In the genomic region with DNA sequence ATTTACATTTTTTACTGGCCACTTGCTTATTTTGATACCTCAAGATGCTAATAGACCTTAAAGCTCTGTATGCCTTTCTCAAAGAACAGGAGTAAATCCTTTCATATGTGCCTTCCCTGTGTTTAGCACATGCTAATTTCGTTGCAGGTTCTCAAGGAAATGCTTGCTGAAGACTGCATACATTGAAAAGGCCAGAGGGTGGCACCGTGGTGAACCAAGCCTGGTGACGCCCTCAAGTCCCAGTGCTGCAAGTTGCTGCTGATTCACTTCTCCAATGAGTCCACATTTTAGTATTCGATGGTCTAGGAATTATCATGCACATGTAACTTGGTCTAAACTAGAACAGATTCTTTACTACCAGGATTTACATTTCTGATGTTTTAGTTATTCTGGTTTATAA, we compare ENCODE assay signal across 9 cellular contexts.
DNase-seq lines count a peak whose midpoint lies in the region; ATAC-seq and TF ChIP-seq lines count a peak whose summit lies in the region.
"Had no signal": no experiment of that assay in that cellular context is flagged by ENCODE, and none has a peak within 500 bp of the region (broad histone marks: within the 10 kb centered on the region; RNA-seq: fewer than 3 reads in every experiment).

No MANE protein-coding gene starts in this region.

- H3K4me1 Mint-ChIP-seq in type B pancreatic cell (ENCODE audit: unreplicated experiment), result no peaks in the 10 kb centered on the region

- no peaks in the 10 kb centered on the region for H3K9me3 ChIP-seq in right atrium auricular region
- H3K9me3 ChIP-seq in gastroesophageal sphincter, result peaks cover 0 to 9% (median 0%) of the 10 kb centered on the region in 3 donors
- H3K9me3 ChIP-seq: esophagus muscularis mucosa had no signal

- no peak for TF ChIP-seq EP300 in gastroesophageal sphincter (IDR thresholded peaks at IDR 0.05)

- H3K36me3 ChIP-seq in right atrium auricular region (no peaks in the 10 kb centered on the region), gastroesophageal sphincter (no peaks in the 10 kb centered on the region)
- H3K36me3 ChIP-seq: esophagus muscularis mucosa had no signal

- peak; percentile 17 to 54 for TF ChIP-seq CTCF in right atrium auricular region (IDR thresholded peaks at IDR 0.05)
- peak; percentile 85 for TF ChIP-seq CTCF in foreskin keratinocyte (conservative IDR thresholded peaks at IDR 0.05)
- TF ChIP-seq CTCF in type B pancreatic cell (conservative IDR thresholded peaks at IDR 0.05), result peak; percentile 57
- TF ChIP-seq CTCF in gastroesophageal sphincter (IDR thresholded peaks at IDR 0.05), result no peak

- intact Hi-C loops in Right ventricle myocardium inferior (cut with DNase I), result loop anchor here (10.0 kb wide), 1 partner anchor 182 kb away; no protein-coding TSS in a partner anchor

- no peak for ATAC-seq in Right ventricle myocardium inferior
- ATAC-seq in foreskin keratinocyte, result peak; percentile 99
- no peak for ATAC-seq in stimulated activated naive CD8-positive, alpha-beta T cell treated with anti-CD3 and anti-CD28 coated beads, Interleukin-15, Interleukin-2, amounts not matched to agents 100 U/mL and 50 U/mL, for 24 hours
- no peak for ATAC-seq in gastroesophageal sphincter

- peaks cover 14% of the 10 kb centered on the region for H3K9me3 Mint-ChIP-seq in type B pancreatic cell

- no peak overlapping the region for H3K27ac Mint-ChIP-seq in type B pancreatic cell

- no peaks in the 10 kb centered on the region for H3K27me3 ChIP-seq in right atrium auricular region
- H3K27me3 ChIP-seq in foreskin keratinocyte, result no peaks in the 10 kb centered on the region
- H3K27me3 ChIP-seq in gastroesophageal sphincter, result no peaks in the 10 kb centered on the region
- H3K27me3 ChIP-seq: esophagus muscularis mucosa had no signal

- no peak for TF ChIP-seq POLR2A in gastroesophageal sphincter (IDR thresholded peaks at IDR 0.05)

- DNase-seq in right atrium auricular region (ENCODE audit: low spot score) (no peak), Right ventricle myocardium inferior (ENCODE audit: missing footprints) (no peak), SK-MEL-5 (ENCODE audit: low read depth, low spot score) (peak; percentile 69), foreskin keratinocyte (peak; percentile 34 to 72), type B pancreatic cell (ENCODE audit: extremely low spot score, unreplicated experiment) (no peak)
- DNase-seq in stimulated activated naive CD8-positive, alpha-beta T cell treated with anti-CD3 and anti-CD28 coated beads, Interleukin-15, Interleukin-2, amounts not matched to agents 100 U/mL and 50 U/mL, for 24 hours, result no peak
- no peak for DNase-seq in effector CD4-positive, alpha-beta T cell

- H3K36me3 Mint-ChIP-seq in type B pancreatic cell, result no peaks in the 10 kb centered on the region

- H3K4me3 Mint-ChIP-seq in type B pancreatic cell, result no peak overlapping the region

- H3K27ac ChIP-seq in right atrium auricular region, result no peak overlapping the region
- no peak overlapping the region for H3K27ac ChIP-seq in foreskin keratinocyte
- no peak overlapping the region for H3K27ac ChIP-seq in gastroesophageal sphincter
- H3K27ac ChIP-seq: esophagus muscularis mucosa had no signal

- in situ Hi-C loops in SK-MEL-5 (cut with HindIII; ENCODE audit: low pct_unique_long_range_greater_than_20kb, low sequenced_read_pairs), result no loop called here

- H3K27me3 Mint-ChIP-seq in type B pancreatic cell, result peaks cover 3% of the 10 kb centered on the region

- H3K4me1 ChIP-seq in right atrium auricular region, result no peaks in the 10 kb centered on the region
- H3K4me1 ChIP-seq in foreskin keratinocyte, result no peaks in the 10 kb centered on the region
- no peaks in the 10 kb centered on the region for H3K4me1 ChIP-seq in gastroesophageal sphincter
- H3K4me1 ChIP-seq: esophagus muscularis mucosa had no signal

- WGBS in gastroesophageal sphincter (ENCODE audit: low coverage in 1 of 2), 2 donors, result 0 to 29% methylated on average over 2 to 3 of the region's 4 CpGs

- H3K4me3 ChIP-seq in right atrium auricular region, result no peak overlapping the region
- H3K4me3 ChIP-seq in gastroesophageal sphincter, result no peak overlapping the region
- H3K4me3 ChIP-seq: esophagus muscularis mucosa had no signal

Comparison
In these comparisons a context has a peak if more than half of its experiments do, and no peak if none do; other contexts are left out.
1. DNase-seq: peak in SK-MEL-5 (single experiment) and foreskin keratinocyte (2 of 2); none in right atrium auricular region (single experiment), Right ventricle myocardium inferior (single experiment), type B pancreatic cell (single experiment), stimulated activated naive CD8-positive, alpha-beta T cell treated with anti-CD3 and anti-CD28 coated beads, Interleukin-15, Interleukin-2, amounts not matched to agents 100 U/mL and 50 U/mL, for 24 hours (single experiment) and effector CD4-positive, alpha-beta T cell (single experiment).
2. CTCF ChIP-seq: peak in right atrium auricular region (2 of 2), foreskin keratinocyte (single experiment) and type B pancreatic cell (single experiment); none in gastroesophageal sphincter (0 of 4).